ENCODE assay signal across 31 cellular contexts in the genomic region with DNA sequence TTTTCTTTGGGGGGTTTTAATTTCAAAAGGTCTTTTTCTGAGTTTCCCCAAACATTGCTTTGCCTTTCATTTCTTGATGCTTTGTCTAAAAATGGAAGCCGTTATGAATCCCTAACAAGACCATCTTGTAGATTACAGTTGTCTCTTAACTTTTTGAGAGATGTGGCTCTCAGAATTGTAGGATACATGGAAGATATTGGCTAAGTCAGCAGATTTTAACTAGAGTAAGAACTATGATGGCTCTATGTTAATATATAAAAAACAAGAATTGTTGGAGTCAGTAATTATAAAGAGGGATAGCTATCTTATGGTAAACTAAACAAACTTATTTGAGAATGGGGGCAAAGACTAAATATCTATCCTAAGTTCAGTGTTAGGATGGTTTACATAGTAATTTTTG.
"Had no signal": no experiment of that assay in that cellular context is flagged by ENCODE, and none has a peak within 500 bp of the region (broad histone marks: within the 10 kb centered on the region; RNA-seq: fewer than 3 reads in every experiment).

No MANE protein-coding gene starts in this region.

- H3K27ac ChIP-seq: ascending aorta, cardiac muscle cell, WERI-Rb-1 had no signal

- H3K36me3 ChIP-seq: ascending aorta, cardiac muscle cell, WERI-Rb-1 had no signal

- H3K27me3 ChIP-seq: ascending aorta, cardiac muscle cell had no signal

- FAIRE-seq: bronchial epithelial cell had no signal

- H3K9me3 ChIP-seq: ascending aorta had no signal

- H3K4me1 ChIP-seq: ascending aorta had no signal

- DNase-seq: activated CD4-positive, alpha-beta memory T cell treated with anti-CD3 and anti-CD28 coated beads, Interleukin-2, amount 10 ng/mL, durations not matched to agents 7 days and 5 days; activated CD4-positive, alpha-beta T cell treated with anti-CD3 and anti-CD28 coated beads for 1 hour; activated CD4-positive, alpha-beta T cell treated with anti-CD3 and anti-CD28 coated beads for 36 hours; activated CD4-positive, alpha-beta T cell treated with anti-CD3 and anti-CD28 coated beads for 48 hours; activated CD4-positive, alpha-beta T cell treated with anti-CD3 and anti-CD28 coated beads, Interleukin-2, amount 10 ng/mL, durations not matched to agents 7 days and 5 days; activated CD4-positive, alpha-beta T cell treated with anti-CD3 and anti-CD28 coated beads, Interleukin-2, amount 50 U/mL, for 48 hours; activated CD4-positive, CD25-positive, alpha-beta regulatory T cell; activated CD8-positive, alpha-beta memory T cell treated with anti-CD3 and anti-CD28 coated beads for 24 hours; activated CD8-positive, alpha-beta memory T cell treated with anti-CD3 and anti-CD28 coated beads, Interleukin-2, amount 10 ng/mL, durations not matched to agents 7 days and 5 days; activated CD8-positive, alpha-beta memory T cell treated with anti-CD3 and anti-CD28 coated beads, Interleukin-2, amount 50 U/mL, for 48 hours; activated CD8-positive, alpha-beta T cell treated with anti-CD3 and anti-CD28 coated beads, Interleukin-2, amount 10 ng/mL, durations not matched to agents 7 days and 5 days; activated effector memory CD4-positive, alpha-beta T cell treated with Interleukin-2 at 50 U/mL for 16 hours; activated gamma-delta T cell; activated naive CD4-positive, alpha-beta T cell treated with anti-CD3 and anti-CD28 coated beads, Interleukin-2, amount 10 ng/mL, durations not matched to agents 7 days and 5 days; activated naive CD4-positive, alpha-beta T cell treated with Interleukin-2 at 50 U/mL for 16 hours; activated naive CD8-positive, alpha-beta T cell treated with anti-CD3 and anti-CD28 coated beads, Interleukin-2, amount 10 ng/mL, durations not matched to agents 7 days and 5 days; activated naive CD8-positive, alpha-beta T cell treated with anti-CD3 and anti-CD28 coated beads, Interleukin-2, amount 50 U/mL, for 24 hours; activated T-cell treated with anti-CD3 and anti-CD28 coated beads, Interleukin-2, amount 50 U/mL, for 24 hours; activated T-cell treated with anti-CD3 and anti-CD28 coated beads, Interleukin-2, amount 50 U/mL, for 48 hours; amygdala; anterior cingulate cortex; caudate nucleus; cerebellar nuclear complex; T-helper 2 cell; T-helper 9 cell; WERI-Rb-1 had no signal

- H3K4me3 ChIP-seq: ascending aorta, cardiac muscle cell had no signal

- ATAC-seq: activated CD4-positive, alpha-beta T cell treated with anti-CD3 and anti-CD28 coated beads for 36 hours; activated CD4-positive, CD25-positive, alpha-beta regulatory T cell treated with anti-CD3 and anti-CD28 coated beads, Interleukin-2, amount 50 U/mL, for 24 hours; activated CD8-positive, alpha-beta memory T cell treated with anti-CD3 and anti-CD28 coated beads, Interleukin-2, amount 10 ng/mL, durations not matched to agents 7 days and 5 days; activated CD8-positive, alpha-beta T cell treated with anti-CD3 and anti-CD28 coated beads, Interleukin-2, amount 10 ng/mL, durations not matched to agents 7 days and 5 days; activated naive CD8-positive, alpha-beta T cell treated with anti-CD3 and anti-CD28 coated beads, Interleukin-2, amount 50 U/mL, for 24 hours; WTC11 had no signal
